ENCODE assay signal across 1 cellular context in genomic region chr11:75518204-75518549, GRCh38.
TF ChIP-seq lines count a peak whose summit lies in the region.

No MANE protein-coding gene starts in this region.

TF ChIP-seq in H1, 55 proteins besides CTCF, POLR2A, EP300 and RAD21:
- TF ChIP-seq KDM4A (IDR thresholded peaks at IDR 0.05; ENCODE audit: low read depth, low read length, severe bottlenecking), result no peak
- no peak for TF ChIP-seq KDM1A (IDR thresholded peaks at IDR 0.05; ENCODE audit: borderline replicate concordance, low read length)
- no peak for TF ChIP-seq NRF1 (IDR thresholded peaks at IDR 0.05; ENCODE audit: low read depth, low read length)
- no peak for TF ChIP-seq KDM5A (IDR thresholded peaks at IDR 0.05; ENCODE audit: low read length)
